Comparison of ENCODE assay signal across 8 cellular contexts in the genomic region with DNA sequence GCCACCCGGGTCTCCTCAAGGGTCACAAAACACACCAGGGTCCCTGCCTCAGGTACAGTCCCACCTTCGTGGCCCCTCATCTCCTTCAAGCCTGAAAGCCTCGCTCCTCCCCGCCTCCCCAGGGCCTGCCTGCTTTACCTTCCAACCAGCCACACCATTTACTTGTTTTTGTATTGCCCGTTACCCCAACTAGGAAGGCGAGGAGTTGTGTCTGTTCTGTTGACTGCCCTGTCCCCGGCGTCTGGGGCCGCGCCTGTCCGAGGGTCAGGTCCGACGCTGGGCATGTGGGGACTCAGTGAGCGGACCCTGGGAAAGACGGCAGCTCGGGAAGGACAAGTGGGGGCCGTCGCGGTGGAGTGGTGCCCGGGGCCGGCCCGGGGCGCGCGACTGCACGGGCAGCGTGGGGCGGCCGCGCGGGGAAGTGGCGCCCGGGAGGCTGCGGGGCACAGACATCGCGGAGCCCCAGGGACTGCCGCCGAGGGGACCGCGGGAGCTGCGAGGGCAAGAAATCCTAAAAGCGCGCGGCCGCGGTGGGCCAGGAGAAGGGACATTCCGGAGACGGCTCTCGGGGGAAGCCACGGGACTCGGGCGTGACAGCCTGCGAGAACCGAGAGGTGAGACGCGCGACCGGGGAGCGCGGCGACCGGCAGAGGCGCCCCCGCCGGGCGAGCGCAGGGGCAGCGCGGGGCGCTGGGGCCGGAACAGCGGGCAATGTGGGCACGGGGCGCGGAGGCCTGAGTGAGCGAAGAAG. TPM values are rescaled to one million over a fixed set of nuclear protein-coding genes. Genes with fewer than 3 reads are reported as not detected.
A peak's percentile ranks its signal among the peaks of the same experiment; 100 is the strongest.
DNase-seq lines count a peak whose midpoint lies in the region; ATAC-seq and TF ChIP-seq lines count a peak whose summit lies in the region.

No MANE protein-coding gene starts in this region.

- POLR2A ChIA-PET in A673 (lab: Charles Lee; ENCODE audit: low non-redundant PET): no interaction called here

- H3K9me3 ChIP-seq in A673 (ENCODE audit: low read depth, low read length, poor library complexity, severe bottlenecking): no peaks in the 10 kb centered on the region
- no peaks in the 10 kb centered on the region for H3K9me3 ChIP-seq in Peyer's patch
- H3K9me3 ChIP-seq in adrenal gland (replicated peaks in 1 of 3): no peaks in the 10 kb centered on the region
- H3K9me3 ChIP-seq in iPS-20b (ENCODE audit: insufficient read depth, low read depth, low read length): no peaks in the 10 kb centered on the region

- no peak for TF ChIP-seq POLR2A in Peyer's patch (IDR thresholded peaks at IDR 0.05)
- TF ChIP-seq POLR2A in adrenal gland (IDR thresholded peaks at IDR 0.05): no peak

- no peak overlapping the region for H3K9ac ChIP-seq in iPS-20b (ENCODE audit: low read depth, low read length)

- intact Hi-C loops in A673 (cut with micrococcal nuclease; ENCODE audit: unreplicated experiment) (no loop called here), adrenal gland (cut with DNase I) (loop anchor here in 1 of 2 donors (5.0 kb wide), 1 partner anchor 138 kb away; no protein-coding TSS in a partner anchor)

- TF ChIP-seq CTCF in A673 (conservative IDR thresholded peaks at IDR 0.05; ENCODE audit: low read depth, low read length): no peak
- TF ChIP-seq CTCF in GM12875 (IDR thresholded peaks at IDR 0.05; ENCODE audit: borderline replicate concordance, insufficient read depth, low read depth, low read length): peak; percentile 19; the same call in 1 of the 2 replicates
- no peak for TF ChIP-seq CTCF in Peyer's patch (IDR thresholded peaks at IDR 0.05)
- peak in 1 of 6 experiments; percentile 12 for TF ChIP-seq CTCF in adrenal gland (IDR thresholded peaks at IDR 0.05)

- H3K27me3 ChIP-seq in A673 (replicated peaks; ENCODE audit: insufficient read depth, low read depth, low read length, poor library complexity): peaks cover 33% of the 10 kb centered on the region
- H3K27me3 ChIP-seq in Peyer's patch: peaks cover 0 to 6% of the 10 kb centered on the region in 2 donors
- no peaks in the 10 kb centered on the region for H3K27me3 ChIP-seq in adrenal gland
- H3K27me3 ChIP-seq in iPS-20b (ENCODE audit: insufficient read depth, low read length): peaks cover 62% of the 10 kb centered on the region

- H3K36me3 ChIP-seq in A673 (ENCODE audit: insufficient read depth, low read length, poor library complexity, severe bottlenecking) (no peaks in the 10 kb centered on the region), Peyer's patch (no peaks in the 10 kb centered on the region), adrenal gland (replicated peaks in 1 of 2) (no peaks in the 10 kb centered on the region), iPS-20b (ENCODE audit: insufficient read depth, low read depth, low read length) (no peaks in the 10 kb centered on the region)

- peak; percentile 36 for ATAC-seq in HG02852 (IDR thresholded peaks at IDR 0.05; ENCODE audit: unreplicated experiment)

- CTCF ChIA-PET in A673 (lab: Charles Lee): no interaction called here

- WGBS in adrenal gland, 4 donors: 7 to 56% (median 19%) methylated on average over 4 to 76 of the region's 76 CpGs

- H3K27ac ChIP-seq in A673 (ENCODE audit: low read depth, low read length, poor library complexity, severe bottlenecking): no peak overlapping the region
- H3K27ac ChIP-seq in Peyer's patch: peak overlapping the region in 3 of 4 donors; percentile 29 to 72 (median 68)
- H3K27ac ChIP-seq in adrenal gland: peak overlapping the region in 3 of 5 donors; percentile 47 to 84 (median 72)
- H3K27ac ChIP-seq in iPS-20b (ENCODE audit: low read length): no peak overlapping the region

- peak overlapping the region; percentile 67 for H3K4me3 ChIP-seq in A673 (ENCODE audit: low read depth, low read length, poor library complexity, severe bottlenecking)
- peak overlapping the region; percentile 51 for H3K4me3 ChIP-seq in GM12875 (ENCODE audit: low read depth, low read length)
- peak overlapping the region; percentile 73 to 89 (median 84) for H3K4me3 ChIP-seq in Peyer's patch
- H3K4me3 ChIP-seq in adrenal gland: peak overlapping the region in 3 of 4 donors; percentile 37 to 89 (median 73)
- H3K4me3 ChIP-seq in iPS-20b (ENCODE audit: low read length): peak overlapping the region; percentile 67; the same call in 1 of the 2 replicates

- no TSS peak for BruUV-seq in A673 (replicated peaks; lab: Mats Ljungman, UMichigan)

- H3K4me1 ChIP-seq in A673 (ENCODE audit: insufficient read depth, low read length, poor library complexity, severe bottlenecking) (no peaks in the 10 kb centered on the region), Peyer's patch (peaks cover 0 to 13% (median 4%) of the 10 kb centered on the region in 4 donors), adrenal gland (replicated peaks in 1 of 2) (peaks cover 0 to 25% of the 10 kb centered on the region in 2 donors), iPS-20b (ENCODE audit: insufficient read depth, low read length) (no peaks in the 10 kb centered on the region)

- peak; percentile 49 for DNase-seq in A673 (ENCODE audit: low spot score)
- peak in 2 of 3 donors; percentile 30 to 65 for DNase-seq in Peyer's patch
- DNase-seq in adrenal gland: peak; percentile 31 to 69 (median 60)
- peak; percentile 53 for DNase-seq in stimulated activated CD4-positive, alpha-beta T cell treated with anti-CD3 and anti-CD28 coated beads, Interleukin-15, amount 100 ng/mL, for 24 hours
- no peak for DNase-seq in GOT3 (lab: John Stamatoyannopoulos, UW)

RNA-seq across cellular contexts. Expression of a gene that starts 0.8 kb away (rescaled TPM):
- total RNA-seq in A673 (2021) (0.13 and 0.42 TPM in 2 replicates), Peyer's patch (1 to 10 TPM in 3 of 4 donors, not detected in 1; 1.3 to 6.6 (median 1.5) TPM), adrenal gland (1 to 10 TPM in 5 of 8 donors, under 1 TPM in 2, not detected in 1; 0.57 to 2.6 (median 1.3) TPM)
- polyA plus RNA-seq in adrenal gland: 1 to 10 TPM in 2 of 3 donors, under 1 TPM in 1; 0.98 to 1.2 (median 1.1) TPM

Comparison
In these comparisons a context has a peak if more than half of its experiments do, and no peak if none do; other contexts are left out.
1. H3K27ac ChIP-seq: peak in Peyer's patch (3 of 4) and adrenal gland (3 of 5); none in A673 (single experiment) and iPS-20b (single experiment).
2. Peak in every context shown above with its lines, with median percentiles within 50 percentile points of each other: H3K4me3 ChIP-seq.